ENCODE assay signal across 16 cellular contexts in the genomic region with DNA sequence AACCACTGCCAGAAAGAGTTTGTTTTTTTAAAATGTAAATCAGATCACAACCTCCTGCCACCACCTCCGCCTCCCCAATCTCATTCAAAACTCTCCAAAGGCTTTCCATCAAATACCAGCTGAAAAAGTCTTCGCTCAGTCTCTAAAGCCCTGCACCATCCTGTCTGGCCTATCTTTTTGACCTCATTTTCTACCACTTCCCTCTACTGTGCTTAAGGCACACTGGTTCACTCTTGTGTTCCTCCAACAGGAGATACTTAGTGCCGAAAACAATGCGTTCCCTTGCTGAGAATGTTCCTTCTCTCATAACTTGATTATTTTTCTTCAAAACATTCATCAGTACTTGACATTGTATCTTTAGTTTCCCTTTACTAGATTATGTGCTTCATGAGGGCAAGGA. TPM values are rescaled to one million over a fixed set of nuclear protein-coding genes. Genes with fewer than 3 reads are reported as not detected.
DNase-seq lines count a peak whose midpoint lies in the region; ATAC-seq, FAIRE-seq and TF ChIP-seq lines count a peak whose summit lies in the region.
"Had no signal": no experiment of that assay in that cellular context is flagged by ENCODE, and none has a peak within 500 bp of the region (broad histone marks: within the 10 kb centered on the region; RNA-seq: fewer than 3 reads in every experiment).

No MANE protein-coding gene starts in this region.

- 100% methylated on average over 4 of the region's 4 CpGs for WGBS in mammary epithelial cell (ENCODE audit: low coverage, missing lambda C conversion rate)
- WGBS in H1 (ENCODE audit: extremely low coverage in 1 of 2, insufficient coverage in 1 of 2, insufficient read length in 1 of 2, insufficient replicate concordance in 2 of 2, low coverage in 1 of 2, low lambda C conversion rate in 2 of 2, missing lambda C conversion rate in 1 of 2), 2 experiments: 83% methylated on average over 4 of the region's 4 CpGs; no CpG with 5 or more reads in 1 of the 2 experiments

- no peaks in the 10 kb centered on the region; the same call in 1 of the 2 replicates for H3K23me2 ChIP-seq in H1 (ENCODE audit: low read depth, low read length)

- no peak overlapping the region for H3K9ac ChIP-seq in mammary epithelial cell (ENCODE audit: insufficient read depth, low read length)
- H3K9ac ChIP-seq in H1 (replicated peaks in 1 of 4; ENCODE audit: extremely low read depth in 1 of 4, low read depth in 3 of 4, low read length in 3 of 4): no peak overlapping the region

- no peak for TF ChIP-seq RAD21 in H1 (IDR thresholded peaks at IDR 0.05 in 1 of 2, conservative IDR thresholded peaks at IDR 0.05 in 1 of 2; ENCODE audit: low read depth in 2 of 2, low read length in 2 of 2)

- in situ Hi-C loops in mammary epithelial cell (cut with MboI; ENCODE audit: low sequenced_read_pairs in 2 of 2): no loop called here

- H3K79me1 ChIP-seq in H1 (ENCODE audit: low read depth, low read length): 0 out of 2 replicates have a peak, but pooled peaks cover 3% of the 10 kb centered on the region

- H3K4ac ChIP-seq in H1 (replicated peaks; ENCODE audit: insufficient read length, low read depth, low read length): no peak overlapping the region

- H3K14ac ChIP-seq in H1 (ENCODE audit: insufficient read length): no peak overlapping the region

- POLR2A ChIA-PET in H1 (lab: Charles Lee; ENCODE audit: partially characterized antibody): no interaction called here

- H3K27me3 ChIP-seq in mammary epithelial cell (ENCODE audit: insufficient read depth, low read length): no peaks in the 10 kb centered on the region
- H3K27me3 ChIP-seq in breast epithelium: no peaks in the 10 kb centered on the region
- no peaks in the 10 kb centered on the region for H3K27me3 ChIP-seq in H1 (replicated peaks in 1 of 4; ENCODE audit: control insufficient read depth in 3 of 4, extremely low read depth in 1 of 4, insufficient read depth in 3 of 4, low read length in 3 of 4)
- no peaks in the 10 kb centered on the region for H3K27me3 ChIP-seq in thoracic aorta (replicated peaks; ENCODE audit: insufficient read depth)
- H3K27me3 ChIP-seq: spleen, thyroid gland had no signal

- H3K27ac ChIP-seq in mammary epithelial cell (ENCODE audit: insufficient read depth, low read depth, low read length) (no peak overlapping the region), breast epithelium (no peak overlapping the region), H1 (ENCODE audit: low read depth, low read length) (no peak overlapping the region), thoracic aorta (peak overlapping the region in 1 of 2 donors; percentile 3)
- H3K27ac ChIP-seq: epithelial cell of prostate, thyroid gland had no signal

- ATAC-seq in thoracic aorta (ENCODE audit: insufficient number of reproducible peaks, low FRiP score, low read depth) (no peak), HG02642 (IDR thresholded peaks at IDR 0.05; ENCODE audit: poor library complexity, unreplicated experiment) (no peak)
- ATAC-seq: activated CD8-positive, alpha-beta T cell treated with anti-CD3 and anti-CD28 coated beads for 36 hours; Panc1 had no signal

- peaks cover 4% of the 10 kb centered on the region for H4K20me1 ChIP-seq in mammary epithelial cell (ENCODE audit: insufficient read depth, low read length)
- H4K20me1 ChIP-seq in H1 (replicated peaks in 1 of 2; ENCODE audit: control insufficient read depth in 1 of 2, insufficient read depth in 2 of 2, low read length in 2 of 2): peaks cover 8 to 12% of the 10 kb centered on the region in 2 experiments

- BruUV-seq in mammary epithelial cell (replicated peaks; lab: Mats Ljungman, UMichigan): no TSS peak

- H2BK20ac ChIP-seq in H1 (ENCODE audit: low read length): no peak overlapping the region

- no peak overlapping the region for H3K4me3 ChIP-seq in mammary epithelial cell (replicated peaks in 1 of 3; ENCODE audit: insufficient read depth in 1 of 3, low read depth in 2 of 3, low read length in 3 of 3)
- peak overlapping the region in 1 of 3 donors; percentile 19 for H3K4me3 ChIP-seq in breast epithelium
- peak overlapping the region; percentile 100 for H3K4me3 ChIP-seq in NB4 (ENCODE audit: low read depth, low read length)
- H3K4me3 ChIP-seq in H1 (ENCODE audit: extremely low read depth in 1 of 4, insufficient read depth in 2 of 4, low read depth in 3 of 4, low read length in 4 of 4): peak overlapping the region in 1 of 4 experiments; percentile 93; a peak in 2 of 8 replicates
- H3K4me3 ChIP-seq in thoracic aorta: peak overlapping the region; percentile 15
- H3K4me3 ChIP-seq in foreskin fibroblast (ENCODE audit: low read depth in 1 of 2, low read length in 2 of 2): no peak overlapping the region
- H3K4me3 ChIP-seq: lung, thyroid gland had no signal

- no peak overlapping the region for H3K23ac ChIP-seq in H1 (ENCODE audit: insufficient read length)

- H3K56ac ChIP-seq in H1 (replicated peaks; ENCODE audit: insufficient read length, low read depth, low read length): no peak overlapping the region

- H2AK5ac ChIP-seq in H1 (ENCODE audit: low read depth, low read length): no peak overlapping the region

- DNase-seq in mammary epithelial cell (no peak), breast epithelium (ENCODE audit: low spot score in 2 of 2) (no peak), NB4 (ENCODE audit: low read depth) (peak; percentile 40), H1 (ENCODE audit: low read depth in 1 of 2, low spot score in 2 of 2) (no peak), thoracic aorta (ENCODE audit: low spot score) (no peak), foreskin melanocyte (no peak), foreskin fibroblast (no peak)
- DNase-seq: activated CD8-positive, alpha-beta T cell treated with anti-CD3 and anti-CD28 coated beads for 36 hours; hippocampal formation; spleen; thyroid gland had no signal

- H3K4me1 ChIP-seq in mammary epithelial cell (ENCODE audit: insufficient read depth, low read length) (peaks cover 27% of the 10 kb centered on the region), breast epithelium (peaks cover 0 to 3% of the 10 kb centered on the region in 2 donors), H1 (replicated peaks in 1 of 4; ENCODE audit: control insufficient read depth in 3 of 4, insufficient read depth in 4 of 4, low read length in 3 of 4) (peaks cover 3 to 23% (median 9%) of the 10 kb centered on the region in 4 experiments; a peak in 6 of 7 replicates), thoracic aorta (ENCODE audit: control insufficient read depth in 1 of 2, low read depth in 2 of 2) (peaks cover 35 to 59% of the 10 kb centered on the region in 2 donors)

- no peak overlapping the region for H2BK120ac ChIP-seq in H1 (replicated peaks; ENCODE audit: low read depth, low read length)

- no peak overlapping the region for H2AFZ ChIP-seq in mammary epithelial cell (ENCODE audit: low read depth, low read length)
- no peak overlapping the region for H2AFZ ChIP-seq in H1 (ENCODE audit: low read length)

- no peak overlapping the region for H2BK12ac ChIP-seq in H1 (ENCODE audit: low read depth, low read length)

- TF ChIP-seq CTCF in mammary epithelial cell (conservative IDR thresholded peaks at IDR 0.05 in 1 of 2, IDR thresholded peaks at IDR 0.05 in 1 of 2; ENCODE audit: extremely low read depth in 1 of 2, insufficient read depth in 1 of 2, low read depth in 1 of 2, low read length in 2 of 2) (no peak), breast epithelium (IDR thresholded peaks at IDR 0.05) (no peak), NB4 (IDR thresholded peaks at IDR 0.05; ENCODE audit: low read depth, low read length) (no peak), H1 (IDR thresholded peaks at IDR 0.05; ENCODE audit: control extremely low read depth in 1 of 3, insufficient read depth in 1 of 3, low read depth in 1 of 3, low read length in 3 of 3) (no peak), thoracic aorta (IDR thresholded peaks at IDR 0.05) (no peak), foreskin fibroblast (IDR thresholded peaks at IDR 0.05; ENCODE audit: low read depth, low read length) (no peak)

- H4K8ac ChIP-seq in H1 (ENCODE audit: extremely low read depth, insufficient read depth, low read length): no peak overlapping the region

- TF ChIP-seq POLR2A in breast epithelium (IDR thresholded peaks at IDR 0.05) (no peak), NB4 (IDR thresholded peaks at IDR 0.05; ENCODE audit: extremely low read depth, insufficient read length) (no peak), H1 (IDR thresholded peaks at IDR 0.05; ENCODE audit: control extremely low read depth in 1 of 2, low read depth in 2 of 2, low read length in 2 of 2) (no peak)

- H3K9me3 ChIP-seq in mammary epithelial cell (replicated peaks; ENCODE audit: insufficient read depth, low read length) (no peaks in the 10 kb centered on the region), breast epithelium (no peaks in the 10 kb centered on the region), H1 (ENCODE audit: insufficient read depth in 2 of 2, low read depth in 1 of 2, low read length in 1 of 2) (no peaks in the 10 kb centered on the region), thoracic aorta (no peaks in the 10 kb centered on the region)
- H3K9me3 ChIP-seq: spleen, thyroid gland had no signal

- CTCF ChIA-PET in mammary epithelial cell (lab: Charles Lee; ENCODE audit: low non-redundant PET): no interaction called here
- CTCF ChIA-PET in H1 (lab: Charles Lee; ENCODE audit: partially characterized antibody): interaction anchor here (0.5 to 2.4 kb wide), 3 partner anchors 52 to 1922 kb away, joined by 3 to 10 read pairs (median 4); a partner anchor contains a TSS

- H4K91ac ChIP-seq in H1 (replicated peaks; ENCODE audit: insufficient read length, low read length): no peak overlapping the region

- H4K5ac ChIP-seq in H1 (ENCODE audit: insufficient read length, low read depth, low read length): no peak overlapping the region

- no peak overlapping the region for H2BK5ac ChIP-seq in H1 (ENCODE audit: low read depth, low read length)

- no peak overlapping the region for H2BK15ac ChIP-seq in H1 (ENCODE audit: low read length)

- H3K36me3 ChIP-seq in mammary epithelial cell (ENCODE audit: insufficient read depth, low read length) (no peaks in the 10 kb centered on the region), breast epithelium (no peaks in the 10 kb centered on the region), H1 (ENCODE audit: control insufficient read depth in 2 of 4, insufficient read depth in 4 of 4, low read length in 3 of 4) (peaks cover 0 to 7% (median 0%) of the 10 kb centered on the region in 4 experiments; a peak in 3 of 8 replicates), thoracic aorta (peaks cover 3% of the 10 kb centered on the region)
- H3K36me3 ChIP-seq: thyroid gland had no signal

- H3K4me2 ChIP-seq in mammary epithelial cell (ENCODE audit: insufficient read depth, low read depth, low read length) (peak overlapping the region; percentile 86), H1 (ENCODE audit: insufficient read depth in 1 of 2, low read depth in 2 of 2, low read length in 2 of 2) (peak overlapping the region; percentile 46 to 58)

- dilution Hi-C loops in mammary epithelial cell (cut with HindIII; ENCODE audit: low sequenced_read_pairs): no loop called here

- intact Hi-C loops in mammary epithelial cell (cut with micrococcal nuclease): no loop called here
- intact Hi-C loops in breast epithelium (cut with DNase I; ENCODE audit: low total_unique reads): no loop called here

- H3K79me2 ChIP-seq in mammary epithelial cell (ENCODE audit: insufficient read depth, low read length) (peaks cover 84% of the 10 kb centered on the region), H1 (ENCODE audit: control insufficient read depth in 1 of 2, insufficient read depth in 2 of 2, low read length in 2 of 2) (peaks cover 21 to 78% of the 10 kb centered on the region in 2 experiments)

- no peak for TF ChIP-seq EP300 in H1 (IDR thresholded peaks at IDR 0.05; ENCODE audit: borderline replicate concordance in 1 of 2, low read depth in 2 of 2, low read length in 2 of 2)

- no peak for FAIRE-seq in H1 (lab: Jason Lieb, UNC)

- H3K18ac ChIP-seq in H1 (ENCODE audit: extremely low read depth, low read length): no peak overlapping the region

RNA-seq across cellular contexts. Expression of a gene that starts 3.5 kb away (rescaled TPM):
- total RNA-seq in mammary epithelial cell: 10 to 100 TPM; 58.0 to 93.5 TPM
- 36.7 TPM for polyA plus RNA-seq in mammary epithelial cell
- 37.2 TPM for polyA minus RNA-seq in mammary epithelial cell
- 10 to 100 TPM; 71.1 to 88.8 (median 87.5) TPM for total RNA-seq in breast epithelium
- 35.3 and 39.5 TPM in 2 replicates for total RNA-seq in H1 (2021; fragmentation: NEBNext Ultra II Directional; extraction: Animal tissue kit (Norgen Biotek cat#: 25700))
- polyA plus RNA-seq in H1 (2011; rRNA removed): 18.6 and 18.8 TPM in 2 replicates
- polyA plus RNA-seq in H1 (2011; cell fraction: cytosol; rRNA removed): 20.4 TPM
- polyA plus RNA-seq in H1 (2011; cell fraction: nucleus; rRNA removed): 22.3 TPM
- polyA plus RNA-seq in H1 (2012, experiment 1 of 2): 17.3 to 29.8 TPM (median 20.1 TPM) in 4 replicates
- 3.3 TPM for polyA plus RNA-seq in H1 (2012, experiment 2 of 2)
- 22.3 TPM for polyA plus RNA-seq in H1 (2013, experiment 1 of 2)
- polyA plus RNA-seq in H1 (2013, experiment 2 of 2): 22.0 TPM
- 28.9 and 44.8 TPM in 2 replicates for polyA minus RNA-seq in H1 (2011; rRNA and poly(A)+ RNA removed)
- polyA minus RNA-seq in H1 (2011; cell fraction: cytosol; rRNA and poly(A)+ RNA removed): 28.5 TPM
- 47.2 TPM for polyA minus RNA-seq in H1 (2011; cell fraction: nucleus; rRNA and poly(A)+ RNA removed)
- 10 to 100 TPM; 62.3 to 73.4 TPM for total RNA-seq in thoracic aorta

RNA-seq across cellular contexts. Expression of a gene that starts 43.9 kb away (rescaled TPM):
- under 1 TPM in 1 of 2 donors, not detected in 1; 0.83 TPM for total RNA-seq in mammary epithelial cell
- polyA plus RNA-seq in mammary epithelial cell: not detected
- not detected for polyA minus RNA-seq in mammary epithelial cell
- total RNA-seq in breast epithelium: 1 to 10 TPM; 6.4 to 8.5 (median 7.3) TPM
- total RNA-seq in H1 (2021; fragmentation: NEBNext Ultra II Directional; extraction: Animal tissue kit (Norgen Biotek cat#: 25700)): 0.90 and 1.0 TPM in 2 replicates
- 0.74 and 0.86 TPM in 2 replicates for polyA plus RNA-seq in H1 (2011; rRNA removed)
- polyA plus RNA-seq in H1 (2011; cell fraction: cytosol; rRNA removed): 0.89 TPM
- 0.33 TPM for polyA plus RNA-seq in H1 (2011; cell fraction: nucleus; rRNA removed)
- 0.37 to 0.83 TPM (median 0.78 TPM) in 4 replicates for polyA plus RNA-seq in H1 (2012, experiment 1 of 2)
- polyA plus RNA-seq in H1 (2012, experiment 2 of 2): not detected
- 1.1 TPM for polyA plus RNA-seq in H1 (2013, experiment 1 of 2)
- 1.2 TPM for polyA plus RNA-seq in H1 (2013, experiment 2 of 2)
- polyA minus RNA-seq in H1 (2011; rRNA and poly(A)+ RNA removed): 0.54 TPM in 1 of 2 replicates, not detected in the other
- not detected for polyA minus RNA-seq in H1 (2011; cell fraction: cytosol; rRNA and poly(A)+ RNA removed)
- polyA minus RNA-seq in H1 (2011; cell fraction: nucleus; rRNA and poly(A)+ RNA removed): 0.40 TPM
- total RNA-seq in thoracic aorta: 10 to 100 TPM in 1 of 2 donors, 1 to 10 TPM in 1; 9.1 to 11.0 TPM
- total RNA-seq: A172 had no signal

RNA-seq across cellular contexts. Expression of a gene that starts 52.1 kb away (rescaled TPM):
- total RNA-seq in mammary epithelial cell (10 to 100 TPM; 14.7 to 28.6 TPM), breast epithelium (10 to 100 TPM; 10.2 to 26.8 (median 14.6) TPM), thoracic aorta (10 to 100 TPM; 10.2 to 16.7 TPM)
- polyA plus RNA-seq in mammary epithelial cell (29.1 TPM), H1 (2011; rRNA removed) (9.5 and 10.7 TPM in 2 replicates)
- polyA minus RNA-seq in mammary epithelial cell: 21.7 TPM
- 10.7 and 21.8 TPM in 2 replicates for total RNA-seq in H1 (2021; fragmentation: NEBNext Ultra II Directional; extraction: Animal tissue kit (Norgen Biotek cat#: 25700))
- 18.6 TPM for polyA plus RNA-seq in H1 (2011; cell fraction: cytosol; rRNA removed)
- 10.1 TPM for polyA plus RNA-seq in H1 (2011; cell fraction: nucleus; rRNA removed)
- polyA plus RNA-seq in H1 (2012, experiment 1 of 2): 10.9 to 25.0 TPM (median 17.9 TPM) in 4 replicates
- polyA plus RNA-seq in H1 (2012, experiment 2 of 2): 8.2 TPM
- 8.0 TPM for polyA plus RNA-seq in H1 (2013, experiment 1 of 2)
- polyA plus RNA-seq in H1 (2013, experiment 2 of 2): 10.9 TPM
- polyA minus RNA-seq in H1 (2011; rRNA and poly(A)+ RNA removed): 7.6 and 11.9 TPM in 2 replicates
- polyA minus RNA-seq in H1 (2011; cell fraction: cytosol; rRNA and poly(A)+ RNA removed): 8.2 TPM
- polyA minus RNA-seq in H1 (2011; cell fraction: nucleus; rRNA and poly(A)+ RNA removed): 25.2 TPM

Comparison
In these comparisons a context has a peak if more than half of its experiments do, and no peak if none do; other contexts are left out.
1. H3K4me3 ChIP-seq: peak in NB4 (single experiment) and thoracic aorta (single experiment); none in mammary epithelial cell (0 of 3) and foreskin fibroblast (0 of 2).